11 cellular contexts compared by ENCODE assay signal in genomic region chr1:8496473-8496872, GRCh38.
DNase-seq lines count a peak whose midpoint lies in the region; ATAC-seq, FAIRE-seq and TF ChIP-seq lines count a peak whose summit lies in the region.
"Had no signal": no experiment of that assay in that cellular context is flagged by ENCODE, and none has a peak within 500 bp of the region (broad histone marks: within the 10 kb centered on the region; RNA-seq: fewer than 3 reads in every experiment).

No MANE protein-coding gene starts in this region.

- no peak for DNase-seq in activated CD8-positive, alpha-beta memory T cell treated with anti-CD3 and anti-CD28 coated beads, Interleukin-2, amount 10 ng/mL, durations not matched to agents 7 days and 5 days
- no peak for DNase-seq in activated CD8-positive, alpha-beta memory T cell treated with anti-CD3 and anti-CD28 coated beads, Interleukin-2, amount 50 U/mL, for 48 hours
- DNase-seq in GM12878 (ENCODE audit: low read depth, low spot score) = no peak
- no peak for DNase-seq in glutamatergic neuron
- DNase-seq in posterior vena cava (ENCODE audit: low spot score) = no peak
- DNase-seq in NCI-H526 (lab: John Stamatoyannopoulos, UW) = no peak
- DNase-seq: effector CD8-positive, alpha-beta T cell; GF-D8; NCI-H1092 treated with DMSO at 0.1 percent for 48 hours had no signal

- no peak overlapping the region; the same call in 1 of the 2 replicates for H2AFZ ChIP-seq in GM12878 (ENCODE audit: control insufficient read depth, low read depth, low read length)

- TF ChIP-seq RAD21 in GM12878 (IDR thresholded peaks at IDR 0.05; ENCODE audit: insufficient read depth, low read depth, low read length) = no peak

- H3K4me1 Mint-ChIP-seq in activated CD8-positive, alpha-beta memory T cell treated with anti-CD3 and anti-CD28 coated beads, Interleukin-2, amount 10 ng/mL, durations not matched to agents 7 days and 5 days = peaks cover 16% of the 10 kb centered on the region
- peaks cover 6% of the 10 kb centered on the region for H3K4me1 Mint-ChIP-seq in glutamatergic neuron (ENCODE audit: low read depth, unreplicated experiment)

- H3K36me3 ChIP-seq in GM12878 (ENCODE audit: control insufficient read depth in 2 of 2, insufficient read depth in 2 of 2, low read length in 1 of 2) = peaks cover 2% of the 10 kb centered on the region in 2 experiments
- H3K36me3 ChIP-seq in subcutaneous abdominal adipose tissue (ENCODE audit: control insufficient read depth in 5 of 5, insufficient read depth in 5 of 5, low read length in 5 of 5) = peaks cover 11 to 32% (median 15%) of the 10 kb centered on the region in 5 donors

- no peaks in the 10 kb centered on the region for H4K20me1 ChIP-seq in GM12878 (ENCODE audit: control insufficient read depth, insufficient read depth)

- H3K9me3 Mint-ChIP-seq in activated CD8-positive, alpha-beta memory T cell treated with anti-CD3 and anti-CD28 coated beads, Interleukin-2, amount 10 ng/mL, durations not matched to agents 7 days and 5 days (ENCODE audit: low read depth) = no peaks in the 10 kb centered on the region
- H3K9me3 Mint-ChIP-seq in glutamatergic neuron (ENCODE audit: unreplicated experiment) = peaks cover 19% of the 10 kb centered on the region

- whole genome bisulfite sequencing in GM12878 (ENCODE audit: insufficient coverage, insufficient replicate concordance, low lambda C conversion rate, missing lambda C conversion rate) = 2% methylated on average over 8 of the region's 8 CpGs

- H3K4me2 ChIP-seq in GM12878 (ENCODE audit: control insufficient read depth, insufficient read depth) = peak overlapping the region; percentile 60; the same call in 1 of the 2 replicates

- no peak for TF ChIP-seq POLR2A in GM12878 (IDR thresholded peaks at IDR 0.05; ENCODE audit: low read depth, low read length)

- CTCF ChIA-PET in activated CD8-positive, alpha-beta memory T cell treated with anti-CD3 and anti-CD28 coated beads, Interleukin-2, amount 10 ng/mL, durations not matched to agents 7 days and 5 days (lab: Charles Lee) = interaction anchor here (0.6 to 0.7 kb wide), 2 partner anchors 205 to 553 kb away, joined by 3 read pairs; no protein-coding TSS in a partner anchor
- CTCF ChIA-PET in GM12878 (lab: Yijun Ruan, JAX) = interaction anchor here (0.7 to 1.0 kb wide), 2 partner anchors 15 to 55 kb away, joined by 3 read pairs; no protein-coding TSS in a partner anchor

- intact Hi-C loops in GM12878 (cut with micrococcal nuclease; ENCODE audit: unreplicated experiment) = no loop called here
- intact Hi-C loops in posterior vena cava (cut with DNase I) = no loop called here

- SMC1A ChIA-PET in GM12878 (lab: Charles Lee; ENCODE audit: uncharacterized antibody, unreplicated experiment) = interaction anchor here (0.7 to 1.8 kb wide), 5 partner anchors 15 to 205 kb away, joined by 3 to 6 read pairs (median 4); no protein-coding TSS in a partner anchor

- FAIRE-seq in GM12878 (lab: Jason Lieb, UNC) = no peak

- TF ChIP-seq CTCF in GM12878 (IDR thresholded peaks at IDR 0.05 in 2 of 3, conservative IDR thresholded peaks at IDR 0.05 in 1 of 3; ENCODE audit: control insufficient read depth in 2 of 3, extremely low read depth in 1 of 3, insufficient read depth in 1 of 3, low read depth in 3 of 3, low read length in 3 of 3) (no peak), glutamatergic neuron (IDR thresholded peaks at IDR 0.05; ENCODE audit: partially characterized antibody, unreplicated experiment) (no peak)

- H3K27me3 ChIP-seq in GM12878 (replicated peaks in 1 of 2; ENCODE audit: control insufficient read depth in 2 of 2, insufficient read depth in 2 of 2, low read length in 1 of 2) (no peaks in the 10 kb centered on the region), subcutaneous abdominal adipose tissue (ENCODE audit: control insufficient read depth in 5 of 5, insufficient read depth in 4 of 5, low read length in 5 of 5) (no peaks in the 10 kb centered on the region)

- H3K36me3 Mint-ChIP-seq in activated CD8-positive, alpha-beta memory T cell treated with anti-CD3 and anti-CD28 coated beads, Interleukin-2, amount 10 ng/mL, durations not matched to agents 7 days and 5 days = peaks cover 34% of the 10 kb centered on the region
- peaks cover 14% of the 10 kb centered on the region for H3K36me3 Mint-ChIP-seq in glutamatergic neuron (ENCODE audit: unreplicated experiment)

- peak; percentile 43 for ATAC-seq in activated CD8-positive, alpha-beta memory T cell treated with anti-CD3 and anti-CD28 coated beads, Interleukin-2, amount 10 ng/mL, durations not matched to agents 7 days and 5 days
- peak; percentile 58 for ATAC-seq in HG03354 (IDR thresholded peaks at IDR 0.05; ENCODE audit: poor library complexity, severe bottlenecking, unreplicated experiment)
- ATAC-seq in GM12878 = peak; percentile 30

- TF ChIP-seq EP300 in GM12878 (IDR thresholded peaks at IDR 0.05; ENCODE audit: borderline replicate concordance in 1 of 2, control insufficient read depth in 1 of 2, low read depth in 2 of 2, low read length in 2 of 2) = no peak

- H3K27ac Mint-ChIP-seq in activated CD8-positive, alpha-beta memory T cell treated with anti-CD3 and anti-CD28 coated beads, Interleukin-2, amount 10 ng/mL, durations not matched to agents 7 days and 5 days = peak overlapping the region; percentile 63
- no peak overlapping the region for H3K27ac Mint-ChIP-seq in glutamatergic neuron (ENCODE audit: unreplicated experiment)

- H3K27me3 Mint-ChIP-seq in activated CD8-positive, alpha-beta memory T cell treated with anti-CD3 and anti-CD28 coated beads, Interleukin-2, amount 10 ng/mL, durations not matched to agents 7 days and 5 days = no peaks in the 10 kb centered on the region
- peaks cover 15% of the 10 kb centered on the region for H3K27me3 Mint-ChIP-seq in glutamatergic neuron (ENCODE audit: unreplicated experiment)

- H3K4me1 ChIP-seq in GM12878 (ENCODE audit: control insufficient read depth, insufficient read depth, low read length) (peaks cover 43% of the 10 kb centered on the region), subcutaneous abdominal adipose tissue (ENCODE audit: control insufficient read depth in 5 of 5, insufficient read depth in 5 of 5, low read length in 5 of 5) (peaks cover 0 to 17% (median 12%) of the 10 kb centered on the region in 5 donors)

- H3K9me3 ChIP-seq in GM12878 (replicated peaks; ENCODE audit: control insufficient read depth, insufficient read depth, low read length) = peaks cover 2% of the 10 kb centered on the region; the same call in 2 of the 3 replicates
- H3K9me3 ChIP-seq in subcutaneous abdominal adipose tissue (ENCODE audit: control insufficient read depth in 5 of 5, low read length in 5 of 5) = no peaks in the 10 kb centered on the region

- no TSS peak for BruUV-seq in GM12878 (replicated peaks; lab: Mats Ljungman, UMichigan)

- POLR2A ChIA-PET in GM12878 (lab: Charles Lee) = no interaction called here

- no peak overlapping the region for H3K4me3 Mint-ChIP-seq in activated CD8-positive, alpha-beta memory T cell treated with anti-CD3 and anti-CD28 coated beads, Interleukin-2, amount 10 ng/mL, durations not matched to agents 7 days and 5 days
- no peak overlapping the region for H3K4me3 Mint-ChIP-seq in glutamatergic neuron (ENCODE audit: unreplicated experiment)

- in situ Hi-C loops in GM12878 (cut with MboI) = no loop called here

- H3K79me2 ChIP-seq in GM12878 (ENCODE audit: control insufficient read depth, insufficient read depth, low read length) = no peaks in the 10 kb centered on the region

- H3K4me3 ChIP-seq in GM12878 (no peak overlapping the region), subcutaneous abdominal adipose tissue (ENCODE audit: low read depth in 1 of 5, low read length in 5 of 5) (no peak overlapping the region)

- RAD21 ChIA-PET in GM12878 (lab: Charles Lee; ENCODE audit: unreplicated experiment) = no interaction called here

- H3K9ac ChIP-seq in GM12878 (ENCODE audit: control insufficient read depth, insufficient read depth, low read length) (no peak overlapping the region; the same call in 1 of the 2 replicates), subcutaneous abdominal adipose tissue (ENCODE audit: low read length in 5 of 5) (no peak overlapping the region)

- peak overlapping the region; percentile 68 for H3K27ac ChIP-seq in GM12878 (ENCODE audit: control insufficient read depth, insufficient read depth)
- H3K27ac ChIP-seq in subcutaneous abdominal adipose tissue (ENCODE audit: low read depth, low read length) = peak overlapping the region; percentile 93

TF ChIP-seq in GM12878, 131 proteins besides CTCF, POLR2A, EP300 and RAD21 (continues in another document):
- TF ChIP-seq SIN3A (IDR thresholded peaks at IDR 0.05; ENCODE audit: low read depth, low read length) (no peak), CHD4 (IDR thresholded peaks at IDR 0.05) (no peak), E2F8 (IDR thresholded peaks at IDR 0.05; ENCODE audit: low read depth, partially characterized antibody) (no peak)
